1 cellular context compared by ENCODE assay signal in genomic region chr7:1473864-1474512, GRCh38.
TF ChIP-seq lines count a peak whose summit lies in the region.

No MANE protein-coding gene starts in this region.

TF ChIP-seq in K562, 482 proteins besides CTCF, POLR2A, EP300 and RAD21 (continues in another document):
- TF ChIP-seq, protein P1, sequence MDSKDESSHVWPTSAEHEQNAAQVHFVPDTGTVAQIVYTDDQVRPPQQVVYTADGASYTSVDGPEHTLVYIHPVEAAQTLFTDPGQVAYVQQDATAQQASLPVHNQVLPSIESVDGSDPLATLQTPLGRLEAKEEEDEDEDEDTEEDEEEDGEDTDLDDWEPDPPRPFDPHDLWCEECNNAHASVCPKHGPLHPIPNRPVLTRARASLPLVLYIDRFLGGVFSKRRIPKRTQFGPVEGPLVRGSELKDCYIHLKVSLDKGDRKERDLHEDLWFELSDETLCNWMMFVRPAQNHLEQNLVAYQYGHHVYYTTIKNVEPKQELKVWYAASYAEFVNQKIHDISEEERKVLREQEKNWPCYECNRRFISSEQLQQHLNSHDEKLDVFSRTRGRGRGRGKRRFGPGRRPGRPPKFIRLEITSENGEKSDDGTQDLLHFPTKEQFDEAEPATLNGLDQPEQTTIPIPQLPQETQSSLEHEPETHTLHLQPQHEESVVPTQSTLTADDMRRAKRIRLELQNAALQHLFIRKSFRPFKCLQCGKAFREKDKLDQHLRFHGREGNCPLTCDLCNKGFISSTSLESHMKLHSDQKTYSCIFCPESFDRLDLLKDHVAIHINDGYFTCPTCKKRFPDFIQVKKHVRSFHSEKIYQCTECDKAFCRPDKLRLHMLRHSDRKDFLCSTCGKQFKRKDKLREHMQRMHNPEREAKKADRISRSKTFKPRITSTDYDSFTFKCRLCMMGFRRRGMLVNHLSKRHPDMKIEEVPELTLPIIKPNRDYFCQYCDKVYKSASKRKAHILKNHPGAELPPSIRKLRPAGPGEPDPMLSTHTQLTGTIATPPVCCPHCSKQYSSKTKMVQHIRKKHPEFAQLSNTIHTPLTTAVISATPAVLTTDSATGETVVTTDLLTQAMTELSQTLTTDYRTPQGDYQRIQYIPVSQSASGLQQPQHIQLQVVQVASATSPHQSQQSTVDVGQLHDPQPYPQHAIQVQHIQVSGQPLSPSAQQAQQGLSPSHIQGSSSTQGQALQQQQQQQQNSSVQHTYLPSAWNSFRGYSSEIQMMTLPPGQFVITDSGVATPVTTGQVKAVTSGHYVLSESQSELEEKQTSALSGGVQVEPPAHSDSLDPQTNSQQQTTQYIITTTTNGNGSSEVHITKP (IDR thresholded peaks at IDR 0.05; ENCODE audit: partially characterized antibody), result no peak
- TF ChIP-seq RB1 (IDR thresholded peaks at IDR 0.05; ENCODE audit: low read depth) (peak; percentile 96), CBFA2T2 (conservative IDR thresholded peaks at IDR 0.05) (peak; percentile 8; the same call in 1 of the 2 replicates), FUS (optimal IDR thresholded peaks at IDR 0.05; ENCODE audit: low read depth, low read length) (no peak), POLR2G (IDR thresholded peaks at IDR 0.05; ENCODE audit: low read depth, low read length) (peak; percentile 48), ZNF224 (CRISPR knock-in tag; IDR thresholded peaks at IDR 0.05) (no peak), TAF1 (IDR thresholded peaks at IDR 0.05; ENCODE audit: control insufficient read depth, extremely low read depth, insufficient read depth, low read length, severe bottlenecking) (no peak), STAG1 (CRISPR knock-in tag; IDR thresholded peaks at IDR 0.05; ENCODE audit: borderline replicate concordance) (peak; percentile 86), ATF7 (IDR thresholded peaks at IDR 0.05) (0 out of 2 replicates have a peak, but pooled peaks have one; percentile 44), RBFOX2 (IDR thresholded peaks at IDR 0.05; ENCODE audit: low read depth, low read length) (no peak), ZNF740 (CRISPR knock-in tag; IDR thresholded peaks at IDR 0.05) (no peak), ZNF740 (tag; IDR thresholded peaks at IDR 0.05) (no peak), MAZ (CRISPR knock-in tag; conservative IDR thresholded peaks at IDR 0.05 in 1 of 2, IDR thresholded peaks at IDR 0.05 in 1 of 2) (peak; percentile 59 to 65; a peak in 3 of 4 replicates), GTF2B (IDR thresholded peaks at IDR 0.05; ENCODE audit: extremely low read depth, insufficient read length) (no peak), TBP (optimal IDR thresholded peaks at IDR 0.05; ENCODE audit: low read depth, low read length) (no peak), ZNF444 (CRISPR knock-in tag; IDR thresholded peaks at IDR 0.05) (no peak), PRMT5 (CRISPR knock-in tag; IDR thresholded peaks at IDR 0.05) (no peak), NFIC (IDR thresholded peaks at IDR 0.05) (no peak; the same call in 1 of the 2 replicates), XRCC5 (IDR thresholded peaks at IDR 0.05; ENCODE audit: low read depth, low read length) (no peak; the same call in 1 of the 2 replicates), CC2D1A (IDR thresholded peaks at IDR 0.05) (no peak), TRIM28 (IDR thresholded peaks at IDR 0.05) (no peak), SMARCE1 (IDR thresholded peaks at IDR 0.05) (no peak), COPS2 (conservative IDR thresholded peaks at IDR 0.05) (no peak), TSC22D4 (tag; IDR thresholded peaks at IDR 0.05) (no peak), E2F4 (CRISPR knock-in tag; IDR thresholded peaks at IDR 0.05; ENCODE audit: low read depth) (no peak), TCF7 (IDR thresholded peaks at IDR 0.05; ENCODE audit: borderline replicate concordance) (0 out of 2 replicates have a peak, but pooled peaks have one; percentile 53), PCBP2 (IDR thresholded peaks at IDR 0.05; ENCODE audit: low read depth, low read length, poor library complexity, severe bottlenecking) (no peak), CSDE1 (IDR thresholded peaks at IDR 0.05) (no peak), ADNP (tag; IDR thresholded peaks at IDR 0.05) (no peak), SAFB (IDR thresholded peaks at IDR 0.05; ENCODE audit: borderline replicate concordance, low read depth, low read length) (peak; percentile 41; the same call in 1 of the 2 replicates), TRIM24 (IDR thresholded peaks at IDR 0.05) (no peak), HNRNPUL1 (IDR thresholded peaks at IDR 0.05; ENCODE audit: low read length) (no peak), ZNF668 (CRISPR knock-in tag; IDR thresholded peaks at IDR 0.05) (no peak), ZNF384 (IDR thresholded peaks at IDR 0.05; ENCODE audit: low read depth, low read length) (no peak), RBM14 (IDR thresholded peaks at IDR 0.05; ENCODE audit: borderline replicate concordance, insufficient read depth, low read depth, low read length) (no peak), ZC3H4 (CRISPR knock-in tag; IDR thresholded peaks at IDR 0.05; ENCODE audit: borderline replicate concordance) (no peak), MCM7 (IDR thresholded peaks at IDR 0.05) (no peak), ZNF445 (CRISPR knock-in tag; IDR thresholded peaks at IDR 0.05; ENCODE audit: low read depth) (no peak), TEAD4 (IDR thresholded peaks at IDR 0.05; ENCODE audit: low read length) (no peak), TEAD4 (CRISPR knock-in tag; IDR thresholded peaks at IDR 0.05; ENCODE audit: borderline replicate concordance) (no peak)
- TF ChIP-seq, protein P2, sequence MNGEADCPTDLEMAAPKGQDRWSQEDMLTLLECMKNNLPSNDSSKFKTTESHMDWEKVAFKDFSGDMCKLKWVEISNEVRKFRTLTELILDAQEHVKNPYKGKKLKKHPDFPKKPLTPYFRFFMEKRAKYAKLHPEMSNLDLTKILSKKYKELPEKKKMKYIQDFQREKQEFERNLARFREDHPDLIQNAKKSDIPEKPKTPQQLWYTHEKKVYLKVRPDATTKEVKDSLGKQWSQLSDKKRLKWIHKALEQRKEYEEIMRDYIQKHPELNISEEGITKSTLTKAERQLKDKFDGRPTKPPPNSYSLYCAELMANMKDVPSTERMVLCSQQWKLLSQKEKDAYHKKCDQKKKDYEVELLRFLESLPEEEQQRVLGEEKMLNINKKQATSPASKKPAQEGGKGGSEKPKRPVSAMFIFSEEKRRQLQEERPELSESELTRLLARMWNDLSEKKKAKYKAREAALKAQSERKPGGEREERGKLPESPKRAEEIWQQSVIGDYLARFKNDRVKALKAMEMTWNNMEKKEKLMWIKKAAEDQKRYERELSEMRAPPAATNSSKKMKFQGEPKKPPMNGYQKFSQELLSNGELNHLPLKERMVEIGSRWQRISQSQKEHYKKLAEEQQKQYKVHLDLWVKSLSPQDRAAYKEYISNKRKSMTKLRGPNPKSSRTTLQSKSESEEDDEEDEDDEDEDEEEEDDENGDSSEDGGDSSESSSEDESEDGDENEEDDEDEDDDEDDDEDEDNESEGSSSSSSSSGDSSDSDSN (IDR thresholded peaks at IDR 0.05; ENCODE audit: borderline replicate concordance in 1 of 2, low read depth in 2 of 2, low read length in 2 of 2), result 0 out of 4 replicates have a peak, but pooled peaks of 1 of the 2 experiments have one; percentile 24
- TF ChIP-seq, protein P3, sequence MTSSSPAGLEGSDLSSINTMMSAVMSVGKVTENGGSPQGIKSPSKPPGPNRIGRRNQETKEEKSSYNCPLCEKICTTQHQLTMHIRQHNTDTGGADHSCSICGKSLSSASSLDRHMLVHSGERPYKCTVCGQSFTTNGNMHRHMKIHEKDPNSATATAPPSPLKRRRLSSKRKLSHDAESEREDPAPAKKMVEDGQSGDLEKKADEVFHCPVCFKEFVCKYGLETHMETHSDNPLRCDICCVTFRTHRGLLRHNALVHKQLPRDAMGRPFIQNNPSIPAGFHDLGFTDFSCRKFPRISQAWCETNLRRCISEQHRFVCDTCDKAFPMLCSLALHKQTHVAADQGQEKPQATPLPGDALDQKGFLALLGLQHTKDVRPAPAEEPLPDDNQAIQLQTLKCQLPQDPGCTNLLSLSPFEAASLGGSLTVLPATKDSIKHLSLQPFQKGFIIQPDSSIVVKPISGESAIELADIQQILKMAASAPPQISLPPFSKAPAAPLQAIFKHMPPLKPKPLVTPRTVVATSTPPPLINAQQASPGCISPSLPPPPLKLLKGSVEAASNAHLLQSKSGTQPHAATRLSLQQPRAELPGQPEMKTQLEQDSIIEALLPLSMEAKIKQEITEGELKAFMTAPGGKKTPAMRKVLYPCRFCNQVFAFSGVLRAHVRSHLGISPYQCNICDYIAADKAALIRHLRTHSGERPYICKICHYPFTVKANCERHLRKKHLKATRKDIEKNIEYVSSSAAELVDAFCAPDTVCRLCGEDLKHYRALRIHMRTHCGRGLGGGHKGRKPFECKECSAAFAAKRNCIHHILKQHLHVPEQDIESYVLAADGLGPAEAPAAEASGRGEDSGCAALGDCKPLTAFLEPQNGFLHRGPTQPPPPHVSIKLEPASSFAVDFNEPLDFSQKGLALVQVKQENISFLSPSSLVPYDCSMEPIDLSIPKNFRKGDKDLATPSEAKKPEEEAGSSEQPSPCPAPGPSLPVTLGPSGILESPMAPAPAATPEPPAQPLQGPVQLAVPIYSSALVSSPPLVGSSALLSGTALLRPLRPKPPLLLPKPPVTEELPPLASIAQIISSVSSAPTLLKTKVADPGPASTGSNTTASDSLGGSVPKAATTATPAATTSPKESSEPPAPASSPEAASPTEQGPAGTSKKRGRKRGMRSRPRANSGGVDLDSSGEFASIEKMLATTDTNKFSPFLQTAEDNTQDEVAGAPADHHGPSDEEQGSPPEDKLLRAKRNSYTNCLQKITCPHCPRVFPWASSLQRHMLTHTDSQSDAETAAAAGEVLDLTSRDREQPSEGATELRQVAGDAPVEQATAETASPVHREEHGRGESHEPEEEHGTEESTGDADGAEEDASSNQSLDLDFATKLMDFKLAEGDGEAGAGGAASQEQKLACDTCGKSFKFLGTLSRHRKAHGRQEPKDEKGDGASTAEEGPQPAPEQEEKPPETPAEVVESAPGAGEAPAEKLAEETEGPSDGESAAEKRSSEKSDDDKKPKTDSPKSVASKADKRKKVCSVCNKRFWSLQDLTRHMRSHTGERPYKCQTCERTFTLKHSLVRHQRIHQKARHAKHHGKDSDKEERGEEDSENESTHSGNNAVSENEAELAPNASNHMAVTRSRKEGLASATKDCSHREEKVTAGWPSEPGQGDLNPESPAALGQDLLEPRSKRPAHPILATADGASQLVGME (CRISPR knock-in tag; IDR thresholded peaks at IDR 0.05), result 0 out of 2 replicates have a peak, but pooled peaks have one; percentile 17
- TF ChIP-seq, protein P4, sequence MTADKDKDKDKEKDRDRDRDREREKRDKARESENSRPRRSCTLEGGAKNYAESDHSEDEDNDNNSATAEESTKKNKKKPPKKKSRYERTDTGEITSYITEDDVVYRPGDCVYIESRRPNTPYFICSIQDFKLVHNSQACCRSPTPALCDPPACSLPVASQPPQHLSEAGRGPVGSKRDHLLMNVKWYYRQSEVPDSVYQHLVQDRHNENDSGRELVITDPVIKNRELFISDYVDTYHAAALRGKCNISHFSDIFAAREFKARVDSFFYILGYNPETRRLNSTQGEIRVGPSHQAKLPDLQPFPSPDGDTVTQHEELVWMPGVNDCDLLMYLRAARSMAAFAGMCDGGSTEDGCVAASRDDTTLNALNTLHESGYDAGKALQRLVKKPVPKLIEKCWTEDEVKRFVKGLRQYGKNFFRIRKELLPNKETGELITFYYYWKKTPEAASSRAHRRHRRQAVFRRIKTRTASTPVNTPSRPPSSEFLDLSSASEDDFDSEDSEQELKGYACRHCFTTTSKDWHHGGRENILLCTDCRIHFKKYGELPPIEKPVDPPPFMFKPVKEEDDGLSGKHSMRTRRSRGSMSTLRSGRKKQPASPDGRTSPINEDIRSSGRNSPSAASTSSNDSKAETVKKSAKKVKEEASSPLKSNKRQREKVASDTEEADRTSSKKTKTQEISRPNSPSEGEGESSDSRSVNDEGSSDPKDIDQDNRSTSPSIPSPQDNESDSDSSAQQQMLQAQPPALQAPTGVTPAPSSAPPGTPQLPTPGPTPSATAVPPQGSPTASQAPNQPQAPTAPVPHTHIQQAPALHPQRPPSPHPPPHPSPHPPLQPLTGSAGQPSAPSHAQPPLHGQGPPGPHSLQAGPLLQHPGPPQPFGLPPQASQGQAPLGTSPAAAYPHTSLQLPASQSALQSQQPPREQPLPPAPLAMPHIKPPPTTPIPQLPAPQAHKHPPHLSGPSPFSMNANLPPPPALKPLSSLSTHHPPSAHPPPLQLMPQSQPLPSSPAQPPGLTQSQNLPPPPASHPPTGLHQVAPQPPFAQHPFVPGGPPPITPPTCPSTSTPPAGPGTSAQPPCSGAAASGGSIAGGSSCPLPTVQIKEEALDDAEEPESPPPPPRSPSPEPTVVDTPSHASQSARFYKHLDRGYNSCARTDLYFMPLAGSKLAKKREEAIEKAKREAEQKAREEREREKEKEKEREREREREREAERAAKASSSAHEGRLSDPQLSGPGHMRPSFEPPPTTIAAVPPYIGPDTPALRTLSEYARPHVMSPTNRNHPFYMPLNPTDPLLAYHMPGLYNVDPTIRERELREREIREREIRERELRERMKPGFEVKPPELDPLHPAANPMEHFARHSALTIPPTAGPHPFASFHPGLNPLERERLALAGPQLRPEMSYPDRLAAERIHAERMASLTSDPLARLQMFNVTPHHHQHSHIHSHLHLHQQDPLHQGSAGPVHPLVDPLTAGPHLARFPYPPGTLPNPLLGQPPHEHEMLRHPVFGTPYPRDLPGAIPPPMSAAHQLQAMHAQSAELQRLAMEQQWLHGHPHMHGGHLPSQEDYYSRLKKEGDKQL (CRISPR knock-in tag; IDR thresholded peaks at IDR 0.05; ENCODE audit: borderline replicate concordance), result no peak
